ENCODE assay signal across 30 cellular contexts in the genomic region with DNA sequence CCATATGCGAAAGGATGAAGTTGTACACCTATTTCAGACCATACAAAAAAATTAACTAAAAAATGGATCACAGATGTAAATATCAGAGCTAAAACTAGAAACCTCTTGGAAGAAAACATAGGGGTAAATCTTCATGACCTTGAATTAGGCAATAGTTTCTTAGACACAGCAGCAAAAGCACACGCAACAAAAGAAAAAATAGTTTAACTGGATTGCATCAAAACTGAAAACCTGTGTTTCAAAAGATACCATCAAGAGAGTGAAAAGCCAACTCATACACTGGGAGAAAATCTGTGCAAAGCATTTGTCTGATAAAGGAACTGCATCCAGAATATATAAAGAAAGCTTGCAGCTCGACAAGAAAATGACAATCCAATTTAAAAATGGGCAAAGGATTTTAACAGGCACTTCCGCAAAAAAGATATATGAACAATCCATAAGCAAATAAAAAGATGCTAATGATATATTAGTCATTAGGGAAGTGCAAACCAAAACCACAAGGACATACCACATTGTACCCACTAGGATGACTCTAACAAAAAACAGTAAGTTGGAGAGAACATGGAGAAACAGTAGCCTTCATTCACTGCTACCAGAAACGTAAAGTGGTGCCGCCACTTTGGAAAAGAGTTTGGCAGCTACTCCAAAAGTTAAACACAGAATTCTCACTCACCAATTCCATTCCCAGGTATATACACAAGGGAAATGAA.
DNase-seq lines count a peak whose midpoint lies in the region; ATAC-seq and TF ChIP-seq lines count a peak whose summit lies in the region.
"Had no signal": no experiment of that assay in that cellular context is flagged by ENCODE, and none has a peak within 500 bp of the region (broad histone marks: within the 10 kb centered on the region; RNA-seq: fewer than 3 reads in every experiment).

No MANE protein-coding gene starts in this region.

- H3K4me1 ChIP-seq in breast epithelium (no peaks in the 10 kb centered on the region), PC-9 (replicated peaks; ENCODE audit: insufficient read depth) (peaks cover 15% of the 10 kb centered on the region), left lung (no peaks in the 10 kb centered on the region)
- H3K4me1 ChIP-seq: lower lobe of right lung, SJCRH30 had no signal

- H3K4me3 Mint-ChIP-seq in MCF 10A (ENCODE audit: unreplicated experiment), result peak overlapping the region; percentile 47
- H3K4me3 Mint-ChIP-seq: CD4-positive, alpha-beta memory T cell; GM23338; nephron; stimulated activated naive CD8-positive, alpha-beta T cell treated with anti-CD3 and anti-CD28 coated beads, Interleukin-15, amount 100 ng/mL, for 72 hours; T-cell had no signal

- no peaks in the 10 kb centered on the region for H3K36me3 ChIP-seq in breast epithelium
- no peaks in the 10 kb centered on the region for H3K36me3 ChIP-seq in PC-9 (ENCODE audit: low read depth)
- no peaks in the 10 kb centered on the region for H3K36me3 ChIP-seq in left lung
- H3K36me3 ChIP-seq: lower lobe of right lung, SJCRH30, thyroid gland had no signal

- peak overlapping the region; percentile 49 for H3K4me2 ChIP-seq in PC-9
- H3K4me2 ChIP-seq: GM23338 had no signal

- H3K27me3 ChIP-seq in breast epithelium (no peaks in the 10 kb centered on the region), PC-9 (ENCODE audit: insufficient read depth, low read depth) (no peaks in the 10 kb centered on the region), left lung (no peaks in the 10 kb centered on the region)
- H3K27me3 ChIP-seq: dorsolateral prefrontal cortex, SJCRH30, thyroid gland had no signal

- peaks cover 6% of the 10 kb centered on the region for H3K36me3 Mint-ChIP-seq in MCF 10A (ENCODE audit: insufficient read depth, unreplicated experiment)

- no peak overlapping the region for H3K4me3 ChIP-seq in breast epithelium
- H3K4me3 ChIP-seq in PC-9, result no peak overlapping the region
- H3K4me3 ChIP-seq in choroid plexus epithelial cell (ENCODE audit: low read depth, low read length), result no peak overlapping the region
- H3K4me3 ChIP-seq in left lung, result no peak overlapping the region
- H3K4me3 ChIP-seq: dorsolateral prefrontal cortex, GM23338, lower lobe of right lung, mucosa of descending colon, SJCRH30, thyroid gland had no signal

- no peak for ATAC-seq in left lung
- ATAC-seq: activated CD4-positive, CD25-positive, alpha-beta regulatory T cell treated with anti-CD3 and anti-CD28 coated beads, Interleukin-2, amount 50 U/mL, for 24 hours; GM23338; lower lobe of right lung; mucosa of descending colon; stimulated activated naive CD8-positive, alpha-beta T cell treated with anti-CD3 and anti-CD28 coated beads, Interleukin-15, amount 100 ng/mL, for 72 hours; T-cell had no signal

- no peak for TF ChIP-seq POLR2A in breast epithelium (IDR thresholded peaks at IDR 0.05)

- TF ChIP-seq CTCF in MCF 10A (IDR thresholded peaks at IDR 0.05; ENCODE audit: unreplicated experiment) (no peak), breast epithelium (IDR thresholded peaks at IDR 0.05) (no peak), PC-9 (conservative IDR thresholded peaks at IDR 0.05) (no peak), choroid plexus epithelial cell (conservative IDR thresholded peaks at IDR 0.05; ENCODE audit: low read depth, low read length) (no peak), GM10266 (IDR thresholded peaks at IDR 0.05; ENCODE audit: control insufficient read depth, insufficient read depth, low read depth, missing control alignments) (no peak), GM20000 (IDR thresholded peaks at IDR 0.05; ENCODE audit: extremely low read depth, missing control alignments) (no peak), left lung (IDR thresholded peaks at IDR 0.05) (no peak)

- H3K9me2 ChIP-seq in PC-9 (ENCODE audit: insufficient read depth), result no peaks in the 10 kb centered on the region; the same call in 1 of the 2 replicates

- H3K27ac ChIP-seq in breast epithelium (no peak overlapping the region), PC-9 (0 out of 2 replicates have a peak overlapping the region, but pooled peaks have one; percentile 11), left lung (no peak overlapping the region)
- H3K27ac ChIP-seq: dorsolateral prefrontal cortex, lower lobe of right lung, SJCRH30, thyroid gland had no signal

- peaks cover 13% of the 10 kb centered on the region; the same call in 1 of the 2 replicates for H3F3A ChIP-seq in PC-9 (ENCODE audit: insufficient read depth, low read depth)

- no peaks in the 10 kb centered on the region for H3K79me2 ChIP-seq in PC-9 (ENCODE audit: low read depth)

- peak overlapping the region; percentile 74 for H3K27ac Mint-ChIP-seq in MCF 10A (ENCODE audit: low read depth, unreplicated experiment)
- H3K27ac Mint-ChIP-seq: CD4-positive, alpha-beta memory T cell; GM23338; nephron; stimulated activated naive CD8-positive, alpha-beta T cell treated with anti-CD3 and anti-CD28 coated beads, Interleukin-15, amount 100 ng/mL, for 72 hours; T-cell had no signal

- CTCF ChIA-PET in MCF 10A (lab: Yijun Ruan, JAX) (interaction anchor here (0.6 to 1.0 kb wide), 2 partner anchors 45 to 271 kb away, joined by 3 to 4 read pairs; no protein-coding TSS in a partner anchor), PC-9 (lab: Charles Lee) (interaction anchor here (0.7 kb wide), 1 partner anchor 69 kb away, joined by 3 read pairs; no protein-coding TSS in a partner anchor)

- H3K27me3 Mint-ChIP-seq in MCF 10A (ENCODE audit: insufficient read depth, unreplicated experiment), result no peaks in the 10 kb centered on the region
- H3K27me3 Mint-ChIP-seq: CD4-positive, alpha-beta memory T cell; stimulated activated naive CD8-positive, alpha-beta T cell treated with anti-CD3 and anti-CD28 coated beads, Interleukin-15, amount 100 ng/mL, for 72 hours; T-cell had no signal

- H3K9me3 ChIP-seq in breast epithelium, result no peaks in the 10 kb centered on the region
- H3K9me3 ChIP-seq in PC-9 (ENCODE audit: insufficient read depth, low read depth), result no peaks in the 10 kb centered on the region
- H3K9me3 ChIP-seq in left lung, result no peaks in the 10 kb centered on the region
- H3K9me3 ChIP-seq: lower lobe of right lung, mucosa of descending colon, SJCRH30, thyroid gland had no signal

- no peaks in the 10 kb centered on the region for H3K9me3 Mint-ChIP-seq in MCF 10A (ENCODE audit: unreplicated experiment)
- H3K9me3 Mint-ChIP-seq: T-cell had no signal

- intact Hi-C loops in MCF 10A (cut with micrococcal nuclease), result no loop called here
- intact Hi-C loops in breast epithelium (cut with DNase I; ENCODE audit: low total_unique reads), result loop anchor here (10.0 kb wide), 1 partner anchor 1616 kb away; no protein-coding TSS in a partner anchor
- intact Hi-C loops in PC-9 (cut with micrococcal nuclease; ENCODE audit: unreplicated experiment), result loop anchor here (2.0 kb wide), 1 partner anchor 36 kb away; no protein-coding TSS in a partner anchor
- intact Hi-C loops in left lung (cut with DNase I), result no loop called here

- no TSS peak for BruUV-seq in MCF 10A (replicated peaks; lab: Mats Ljungman, UMichigan)
- BruUV-seq in PC-9 (replicated peaks; lab: Mats Ljungman, UMichigan), result no TSS peak

- peaks cover 26% of the 10 kb centered on the region for H3K4me1 Mint-ChIP-seq in MCF 10A (ENCODE audit: insufficient read depth, unreplicated experiment)
- H3K4me1 Mint-ChIP-seq: CD4-positive, alpha-beta memory T cell; GM23338; stimulated activated naive CD8-positive, alpha-beta T cell treated with anti-CD3 and anti-CD28 coated beads, Interleukin-15, amount 100 ng/mL, for 72 hours; T-cell had no signal

- DNase-seq in MCF 10A (ENCODE audit: unreplicated experiment) (peak; percentile 49), breast epithelium (ENCODE audit: low spot score in 2 of 2) (no peak), PC-9 (peak in 1 of 2 experiments; percentile 79), choroid plexus epithelial cell (ENCODE audit: low read depth) (peak; percentile 43), GM10266 (ENCODE audit: extremely low spot score) (no peak), activated gamma-delta T cell (lab: John Stamatoyannopoulos, UW) (no peak), GM20000 (ENCODE audit: low spot score) (no peak), left lung (no peak)
- DNase-seq: 8988T; activated CD4-positive, alpha-beta T cell treated with anti-CD3 and anti-CD28 coated beads, Interleukin-2, amount 50 U/mL, for 48 hours; activated CD8-positive, alpha-beta memory T cell treated with anti-CD3 and anti-CD28 coated beads, Interleukin-2, amount 50 U/mL, for 4 hours; activated naive CD4-positive, alpha-beta T cell treated with anti-CD3 and anti-CD28 coated beads, Interleukin-2, amount 50 U/mL, for 16 hours; aorta; CD4-positive, alpha-beta memory T cell; cerebellar nuclear complex; DMS 273 treated with DMSO at 0.1 percent for 48 hours; dorsolateral prefrontal cortex; lower lobe of right lung; mucosa of descending colon; NCI-H1436 treated with DMSO at 0.1 percent for 48 hours; NCI-H345; NCI-H82; SJCRH30; small intestine; stimulated activated naive CD8-positive, alpha-beta T cell treated with anti-CD3 and anti-CD28 coated beads, Interleukin-15, amount 100 ng/mL, for 72 hours; T-cell; thyroid gland had no signal

- H2AFZ ChIP-seq in PC-9, result no peak overlapping the region
- H2AFZ ChIP-seq: GM23338 had no signal

- POLR2A ChIA-PET in MCF 10A (lab: Yijun Ruan, JAX), result interaction anchor here (0.6 to 1.3 kb wide), 6 partner anchors 11 to 99 kb away, joined by 3 to 5 read pairs (median 3); no protein-coding TSS in a partner anchor
- POLR2A ChIA-PET in PC-9 (lab: Charles Lee; ENCODE audit: unreplicated experiment), result no interaction called here

- no peaks in the 10 kb centered on the region for H4K20me1 ChIP-seq in PC-9 (ENCODE audit: insufficient read depth)

Comparison
In these comparisons a context has a peak if more than half of its experiments do, and no peak if none do; other contexts are left out.
1. DNase-seq: peak in MCF 10A (single experiment) and choroid plexus epithelial cell (single experiment); none in breast epithelium (0 of 2), GM10266 (single experiment), activated gamma-delta T cell (single experiment), GM20000 (single experiment) and left lung (0 of 2).
2. intact Hi-C loops: an anchor here in breast epithelium (10.0 kb wide) and PC-9 (2.0 kb wide); none called in MCF 10A and left lung.